ENCODE assay signal across 18 cellular contexts in the genomic region with DNA sequence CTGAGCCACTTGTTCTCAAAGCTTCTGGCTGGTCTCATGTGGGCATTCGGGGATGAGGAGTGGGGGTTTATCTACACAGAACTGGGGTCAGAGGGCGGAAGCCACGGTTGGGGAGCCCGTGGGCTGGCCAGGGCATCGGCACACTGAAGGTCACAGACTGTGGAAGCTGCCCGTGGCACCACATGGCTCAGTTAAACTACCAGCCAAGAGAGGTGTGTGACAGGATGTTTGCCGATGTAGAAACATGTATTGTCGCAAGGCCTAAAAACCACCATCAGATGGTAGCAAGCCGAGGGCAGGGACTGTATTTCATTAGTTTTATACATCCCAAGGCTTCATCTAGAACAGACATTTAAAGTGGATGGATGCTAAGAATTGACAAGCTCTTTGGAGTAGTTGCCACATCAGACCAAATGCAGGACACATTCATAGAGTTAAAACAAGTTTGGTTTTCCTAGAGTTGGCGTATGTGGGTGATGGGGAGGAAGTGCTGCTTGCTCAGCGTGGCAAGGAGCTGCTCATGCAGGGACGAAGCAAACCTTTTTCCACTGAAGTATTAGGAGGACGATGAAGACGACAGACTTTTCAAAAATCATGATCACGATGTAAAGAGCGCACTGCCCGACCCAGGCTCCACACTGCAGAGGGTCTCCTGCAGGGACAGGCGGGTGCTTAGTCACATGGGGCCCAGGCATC. TPM values are rescaled to one million over a fixed set of nuclear protein-coding genes. Genes with fewer than 3 reads are reported as not detected.
DNase-seq lines count a peak whose midpoint lies in the region; ATAC-seq and TF ChIP-seq lines count a peak whose summit lies in the region.
"Had no signal": no experiment of that assay in that cellular context is flagged by ENCODE, and none has a peak within 500 bp of the region (broad histone marks: within the 10 kb centered on the region; RNA-seq: fewer than 3 reads in every experiment).

No MANE protein-coding gene starts in this region.

- no peak for TF ChIP-seq POLR2A in esophagus squamous epithelium (IDR thresholded peaks at IDR 0.05)
- no peak for TF ChIP-seq POLR2A in adrenal gland (IDR thresholded peaks at IDR 0.05)

- WGBS in esophagus squamous epithelium, 2 donors = 76 to 81% methylated on average over 15 to 18 of the region's 18 CpGs
- WGBS in urinary bladder = 73% methylated on average over 18 of the region's 18 CpGs
- 77 to 86% (median 83%) methylated on average over 14 to 18 of the region's 18 CpGs for WGBS in adrenal gland, 4 donors

- H3K4me1 ChIP-seq in esophagus squamous epithelium (peaks cover 0 to 67% (median 37%) of the 10 kb centered on the region in 3 donors), neutrophil (ENCODE audit: control insufficient read depth in 1 of 2, insufficient read depth in 1 of 2, low read depth in 1 of 2, low read length in 1 of 2) (peaks cover 55 to 56% of the 10 kb centered on the region in 2 experiments), urinary bladder (ENCODE audit: insufficient read depth) (no peaks in the 10 kb centered on the region), adrenal gland (replicated peaks in 1 of 2) (peaks cover 5 to 31% of the 10 kb centered on the region in 2 donors)
- H3K4me1 ChIP-seq: colonic mucosa had no signal

- peak overlapping the region; percentile 67 for H3K27ac Mint-ChIP-seq in T-helper 1 cell treated with Interleukin-12 subunit alpha and Interleukin-12 subunit beta and Interleukin-4 antibody, amounts not matched to agents 30 μg/mL and 1 μg/mL, for 36 hours
- H3K27ac Mint-ChIP-seq: CD8-positive, alpha-beta T cell had no signal

- DNase-seq in T-helper 1 cell (no peak), esophagus squamous epithelium (lab: John Stamatoyannopoulos, UW) (no peak), putamen (ENCODE audit: low spot score) (no peak), adrenal gland (no peak)
- DNase-seq: activated CD4-positive, alpha-beta T cell treated with anti-CD3 and anti-CD28 coated beads for 48 hours; activated T-cell treated with anti-CD3 and anti-CD28 coated beads, Interleukin-2, amount 50 U/mL, for 48 hours; CD8-positive, alpha-beta T cell; EL; mesendoderm; NCI-H187; NCI-H69 had no signal

- H3K4me3 ChIP-seq in esophagus squamous epithelium (no peak overlapping the region), neutrophil (ENCODE audit: low read depth in 1 of 2, low read length in 1 of 2) (peak overlapping the region in 1 of 2 experiments; percentile 11), urinary bladder (ENCODE audit: low read depth, low read length) (no peak overlapping the region), adrenal gland (no peak overlapping the region)
- H3K4me3 ChIP-seq: colonic mucosa, GM12878 had no signal

- H3K27ac ChIP-seq in esophagus squamous epithelium (peak overlapping the region; percentile 46 to 92 (median 78)), neutrophil (peak overlapping the region; percentile 85), urinary bladder (ENCODE audit: low read depth) (peak overlapping the region; percentile 2), adrenal gland (peak overlapping the region in 2 of 5 donors; percentile 62 to 69)
- H3K27ac ChIP-seq: RWPE1 had no signal

- no peak for TF ChIP-seq CTCF in esophagus squamous epithelium (IDR thresholded peaks at IDR 0.05)
- no peak for TF ChIP-seq CTCF in neutrophil (IDR thresholded peaks at IDR 0.05)
- TF ChIP-seq CTCF in adrenal gland (IDR thresholded peaks at IDR 0.05) = no peak

- ATAC-seq in GM18517 (IDR thresholded peaks at IDR 0.05; ENCODE audit: unreplicated experiment) = no peak
- ATAC-seq: CD8-positive, alpha-beta T cell; GM12878 had no signal

- no peaks in the 10 kb centered on the region for H3K27me3 Mint-ChIP-seq in T-helper 1 cell treated with Interleukin-12 subunit alpha and Interleukin-12 subunit beta and Interleukin-4 antibody, amounts not matched to agents 30 μg/mL and 1 μg/mL, for 36 hours (ENCODE audit: low read depth)

- H3K27me3 ChIP-seq in esophagus squamous epithelium = no peaks in the 10 kb centered on the region
- H3K27me3 ChIP-seq in neutrophil = no peaks in the 10 kb centered on the region
- no peaks in the 10 kb centered on the region for H3K27me3 ChIP-seq in adrenal gland
- H3K27me3 ChIP-seq: colonic mucosa had no signal

- peaks cover 18% of the 10 kb centered on the region for H3K36me3 Mint-ChIP-seq in T-helper 1 cell treated with Interleukin-12 subunit alpha and Interleukin-12 subunit beta and Interleukin-4 antibody, amounts not matched to agents 30 μg/mL and 1 μg/mL, for 36 hours (ENCODE audit: low read depth)

- peaks cover 0 to 56% (median under 1%) of the 10 kb centered on the region in 3 donors for H3K36me3 ChIP-seq in esophagus squamous epithelium
- H3K36me3 ChIP-seq in neutrophil = peaks cover 47% of the 10 kb centered on the region
- peaks cover 4% of the 10 kb centered on the region for H3K36me3 ChIP-seq in urinary bladder (ENCODE audit: insufficient read depth)
- H3K36me3 ChIP-seq in adrenal gland (replicated peaks in 1 of 2) = peaks cover 0 to 40% of the 10 kb centered on the region in 2 donors
- H3K36me3 ChIP-seq: colonic mucosa had no signal

- H3K4me1 Mint-ChIP-seq in T-helper 1 cell treated with Interleukin-12 subunit alpha and Interleukin-12 subunit beta and Interleukin-4 antibody, amounts not matched to agents 30 μg/mL and 1 μg/mL, for 36 hours (ENCODE audit: low read depth) = peaks cover 11% of the 10 kb centered on the region

- H3K9me3 Mint-ChIP-seq in T-helper 1 cell treated with Interleukin-12 subunit alpha and Interleukin-12 subunit beta and Interleukin-4 antibody, amounts not matched to agents 30 μg/mL and 1 μg/mL, for 36 hours = no peaks in the 10 kb centered on the region
- H3K9me3 Mint-ChIP-seq: CD8-positive, alpha-beta T cell had no signal

- intact Hi-C loops in esophagus squamous epithelium (cut with DNase I) (no loop called here), adrenal gland (cut with DNase I) (no loop called here)

- H3K9me3 ChIP-seq in esophagus squamous epithelium = no peaks in the 10 kb centered on the region
- no peaks in the 10 kb centered on the region for H3K9me3 ChIP-seq in neutrophil
- no peaks in the 10 kb centered on the region for H3K9me3 ChIP-seq in adrenal gland (replicated peaks in 1 of 3)
- H3K9me3 ChIP-seq: colonic mucosa had no signal

- no peak overlapping the region for H3K4me3 Mint-ChIP-seq in T-helper 1 cell treated with Interleukin-12 subunit alpha and Interleukin-12 subunit beta and Interleukin-4 antibody, amounts not matched to agents 30 μg/mL and 1 μg/mL, for 36 hours
- H3K4me3 Mint-ChIP-seq: CD8-positive, alpha-beta T cell had no signal

RNA-seq across cellular contexts. Expression of a gene that starts 9.6 kb away (rescaled TPM):
- total RNA-seq in esophagus squamous epithelium (10 to 100 TPM in 1 of 4 donors, 1 to 10 TPM in 2, not detected in 1; 4.2 to 15.7 (median 5.7) TPM), urinary bladder (2.9 TPM), adrenal gland (1 to 10 TPM in 3 of 8 donors, under 1 TPM in 1, not detected in 4; 0.50 to 6.5 (median 2.2) TPM)
- polyA plus RNA-seq in urinary bladder (44.5 TPM), adrenal gland (100 to 1,000 TPM in 1 of 3 donors, 10 to 100 TPM in 1, 1 to 10 TPM in 1; 1.4 to 128 (median 79.3) TPM)

RNA-seq across cellular contexts. Expression of a gene that starts 14.0 kb away (rescaled TPM):
- total RNA-seq in esophagus squamous epithelium (1 to 10 TPM in 3 of 4 donors, under 1 TPM in 1; 0.22 to 2.3 (median 1.5) TPM), urinary bladder (3.3 TPM), adrenal gland (100 to 1,000 TPM in 2 of 8 donors, 10 to 100 TPM in 6; 17.2 to 221 (median 45.5) TPM)
- polyA plus RNA-seq in urinary bladder (5.0 TPM), adrenal gland (10 to 100 TPM; 10.6 to 71.6 (median 70.7) TPM)

RNA-seq across cellular contexts. Expression of a gene that starts 49.8 kb away (rescaled TPM):
- 1 to 10 TPM in 2 of 4 donors, under 1 TPM in 1, not detected in 1; 0.26 to 3.7 (median 1.3) TPM for total RNA-seq in esophagus squamous epithelium
- total RNA-seq in urinary bladder = 1.4 TPM
- polyA plus RNA-seq in urinary bladder = 3.1 TPM
- 10 to 100 TPM in 1 of 8 donors, 1 to 10 TPM in 6, under 1 TPM in 1; 0.18 to 31.7 (median 2.2) TPM for total RNA-seq in adrenal gland
- polyA plus RNA-seq in adrenal gland = 1 to 10 TPM in 2 of 3 donors, under 1 TPM in 1; 0.97 to 9.2 (median 4.6) TPM
- total RNA-seq: CD8-positive, alpha-beta T cell had no signal

RNA-seq across cellular contexts. Expression of a gene that starts 52.9 kb away (rescaled TPM):
- total RNA-seq in esophagus squamous epithelium = 10 to 100 TPM in 3 of 4 donors, 1 to 10 TPM in 1; 7.0 to 14.7 (median 12.4) TPM
- 11.8 TPM for total RNA-seq in urinary bladder
- polyA plus RNA-seq in urinary bladder = 17.6 TPM
- 10 to 100 TPM; 16.4 to 42.8 (median 22.2) TPM for total RNA-seq in adrenal gland
- 10 to 100 TPM; 15.4 to 28.2 (median 25.7) TPM for polyA plus RNA-seq in adrenal gland
